Comparison of ENCODE assay signal across 17 cellular contexts in the genomic region with DNA sequence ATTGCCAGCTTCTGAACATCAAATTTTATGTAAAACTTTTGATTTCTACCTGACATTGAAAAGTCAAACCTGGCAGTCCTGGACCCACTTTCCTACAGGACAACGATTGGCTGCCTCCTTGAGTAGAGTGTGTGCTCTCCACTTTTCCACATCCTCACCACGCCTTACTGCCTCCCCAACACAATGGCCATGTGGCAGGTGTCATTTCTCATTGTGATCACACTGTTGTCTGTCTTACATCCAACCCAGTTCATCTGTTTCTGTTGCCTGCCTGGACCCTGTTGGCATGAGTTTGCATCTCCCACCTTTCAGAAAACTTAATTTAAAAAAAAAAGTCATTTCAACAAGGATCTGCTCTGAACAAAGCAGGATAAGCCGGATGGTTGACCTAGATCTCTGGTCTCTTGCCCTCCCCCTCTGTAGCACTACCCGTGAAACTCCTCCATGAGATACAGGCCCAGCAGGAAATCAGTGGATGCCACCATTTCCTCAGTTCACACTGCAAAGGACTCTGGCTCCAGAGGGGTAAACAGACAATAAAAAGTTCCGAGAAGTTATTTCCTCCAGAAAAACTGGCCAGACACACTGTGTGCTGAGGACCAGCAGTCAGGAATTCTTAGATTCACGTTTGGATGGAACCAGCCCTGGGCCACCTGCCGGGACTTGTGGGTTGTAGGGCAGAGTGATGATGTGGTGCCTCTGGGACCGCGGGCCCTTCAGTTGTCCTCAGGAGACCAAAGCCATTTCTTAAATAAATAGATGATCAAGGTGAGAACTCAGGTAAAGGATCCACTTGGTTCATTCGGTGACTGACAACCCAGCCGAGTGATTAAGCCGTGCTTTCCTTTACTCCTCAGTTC. TPM values are rescaled to one million over a fixed set of nuclear protein-coding genes. Genes with fewer than 3 reads are reported as not detected.
"Had no signal": no experiment of that assay in that cellular context is flagged by ENCODE, and none has a peak within 500 bp of the region (broad histone marks: within the 10 kb centered on the region; RNA-seq: fewer than 3 reads in every experiment).

No MANE protein-coding gene starts in this region.

- FAIRE-seq: bronchial epithelial cell had no signal

- DNase-seq: activated CD4-positive, alpha-beta T cell treated with anti-CD3 and anti-CD28 coated beads for 48 hours; activated gamma-delta T cell; activated naive CD8-positive, alpha-beta T cell treated with anti-CD3 and anti-CD28 coated beads, Interleukin-2, amount 10 ng/mL, durations not matched to agents 7 days and 5 days; activated T-cell treated with anti-CD3 and anti-CD28 coated beads, Interleukin-2, amount 50 U/mL, for 24 hours; anterior cingulate cortex; effector CD8-positive, alpha-beta T cell; erythroblast; hypothalamus; stomach; T-helper 1 cell had no signal

- H3K27me3 ChIP-seq: ovary, stomach had no signal

- H3K4me3 ChIP-seq: ovary, SK-N-MC, stomach, thoracic aorta had no signal

- H3K27ac ChIP-seq: ovary, SK-N-MC, stomach, thoracic aorta, VCaP had no signal

- H3K36me3 ChIP-seq: ovary had no signal

- H3K9me3 ChIP-seq: ovary, stomach, thoracic aorta had no signal

- H3K4me1 ChIP-seq: stomach had no signal

RNA-seq across cellular contexts. Expression of gene AMBP, which starts 48.6 kb away (rescaled TPM):
- total RNA-seq: activated CD8-positive, alpha-beta memory T cell treated with anti-CD3 and anti-CD28 coated beads for 36 hours; activated naive CD8-positive, alpha-beta T cell treated with anti-CD3 and anti-CD28 coated beads, Interleukin-2, amount 10 ng/mL, durations not matched to agents 7 days and 5 days; bronchial epithelial cell; glomerular endothelial cell; thoracic aorta had no signal
